ENCODE assay signal across 8 cellular contexts in the genomic region with DNA sequence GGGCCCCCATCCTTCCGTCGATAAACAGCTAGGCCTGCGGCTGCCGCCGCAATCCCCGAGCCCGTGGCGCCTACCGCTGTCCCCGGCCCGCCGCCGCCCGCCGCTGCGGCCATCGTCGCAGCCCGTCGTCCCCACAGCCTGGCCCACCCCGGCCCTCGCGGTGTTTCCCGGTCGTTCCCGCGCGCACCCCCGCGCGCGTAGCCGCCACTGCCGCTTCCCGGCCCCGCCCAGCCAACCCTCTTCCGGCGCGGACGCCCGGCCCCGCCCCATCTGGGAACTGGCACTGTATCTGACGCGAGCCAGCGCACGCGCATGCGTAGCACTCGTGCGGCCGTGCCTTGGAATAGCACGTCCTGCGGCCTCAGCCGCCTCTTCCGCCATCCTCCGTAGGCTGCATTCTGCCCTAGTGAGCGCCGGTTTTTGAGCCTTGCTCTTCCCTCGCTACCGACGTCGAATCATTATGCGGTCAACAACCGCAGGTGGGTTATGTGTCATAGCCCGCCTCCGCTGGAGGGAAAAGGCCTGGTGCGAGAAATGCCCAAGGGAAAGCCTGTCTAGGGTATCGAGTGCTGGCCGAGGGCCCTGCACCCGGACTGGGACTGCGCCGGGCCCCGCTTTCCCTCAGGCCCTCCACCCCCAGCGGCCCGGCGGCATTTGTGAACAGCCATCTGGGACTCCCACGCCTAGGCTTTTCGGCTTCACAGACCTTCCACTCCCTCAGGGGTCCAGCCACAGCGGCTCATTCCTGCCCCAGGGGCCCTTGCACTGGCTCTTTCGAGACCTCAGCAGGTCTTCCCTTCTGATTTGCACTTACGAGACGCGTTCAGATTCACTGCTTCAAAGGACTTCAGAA. TPM values are rescaled to one million over a fixed set of nuclear protein-coding genes. Genes with fewer than 3 reads are reported as not detected.
DNase-seq lines count a peak whose midpoint lies in the region; ATAC-seq, FAIRE-seq and TF ChIP-seq lines count a peak whose summit lies in the region.

A gene (minus strand): TSS at position 209 of the 853 bp plus-strand sequence. CDS start 96 bp downstream, at position 113.

- H3K36me3 ChIP-seq in OCI-LY3 (replicated peaks; ENCODE audit: low read depth, low read length), result peaks cover 8% of the 10 kb centered on the region

- H3K27me3 ChIP-seq in OCI-LY3 (ENCODE audit: low read depth, low read length) (no peaks in the 10 kb centered on the region), mononuclear cell (ENCODE audit: insufficient read depth, low read length) (no peaks in the 10 kb centered on the region)

- FAIRE-seq in D721Med (lab: Jason Lieb, UNC), result no peak

- H3K4me2 ChIP-seq in OCI-LY3 (ENCODE audit: low read length), result peak within 1 kb of the TSS; percentile 89

- DNase-seq in D721Med (ENCODE audit: insufficient read length, low spot score), result peak; percentile 74
- DNase-seq in HuH-7 (ENCODE audit: low spot score), result peak; percentile 96
- DNase-seq in activated T-cell treated with anti-CD3 and anti-CD28 coated beads for 1 hour (ENCODE audit: low read depth), result peak; percentile 97
- DNase-seq in epidermal melanocyte (ENCODE audit: insufficient read length, low spot score), result peak; percentile 93
- DNase-seq in stimulated activated CD8-positive, alpha-beta memory T cell treated with anti-CD3 and anti-CD28 coated beads, Interleukin-4, amount 100 ng/mL, for 1 hour (ENCODE audit: low read depth in 2 of 2, low spot score in 1 of 2), result peak; percentile 92 to 96

- H3K79me2 ChIP-seq in OCI-LY3 (ENCODE audit: low read length), result peaks cover 59% of the 10 kb centered on the region

- H3K9me3 ChIP-seq in OCI-LY3 (ENCODE audit: insufficient read depth, low read length) (no peaks in the 10 kb centered on the region), mononuclear cell (ENCODE audit: low read depth, low read length) (no peaks in the 10 kb centered on the region)

- peak within 1 kb of the TSS; percentile 97 for H3K9ac ChIP-seq in OCI-LY3 (ENCODE audit: low read length)

- peak within 1 kb of the TSS; percentile 58; the same call in 1 of the 2 replicates for H2AFZ ChIP-seq in OCI-LY3 (ENCODE audit: low read depth, low read length)

- peak; percentile 77 for ATAC-seq in GM21515 (IDR thresholded peaks at IDR 0.05; ENCODE audit: unreplicated experiment)

- H3K4me1 ChIP-seq in OCI-LY3 (ENCODE audit: low read length), result peaks cover 22% of the 10 kb centered on the region
- peaks cover 40% of the 10 kb centered on the region for H3K4me1 ChIP-seq in mononuclear cell (ENCODE audit: insufficient read depth, low read length)

- H3K4me3 ChIP-seq in OCI-LY3 (ENCODE audit: low read length) (peak within 1 kb of the TSS; percentile 92), mononuclear cell (ENCODE audit: low read length) (peak within 1 kb of the TSS; percentile 88)

- peaks cover 24% of the 10 kb centered on the region for H4K20me1 ChIP-seq in OCI-LY3 (ENCODE audit: insufficient read depth, low read length)

- TF ChIP-seq CTCF in D721Med (IDR thresholded peaks at IDR 0.05; ENCODE audit: insufficient read depth, missing control alignments) (no peak), OCI-LY3 (IDR thresholded peaks at IDR 0.05; ENCODE audit: low read depth, low read length) (no peak)

- H3K27ac ChIP-seq in OCI-LY3 (ENCODE audit: low read length), result peak within 1 kb of the TSS; percentile 83

RNA-seq across cellular contexts. Expression of the gene that starts here (rescaled TPM):
- total RNA-seq in mononuclear cell, result 57.0 TPM

Comparison
In these comparisons a context has a peak if more than half of its experiments do, and no peak if none do; other contexts are left out.
1. Peak in every context shown above with its lines: DNase-seq, ATAC-seq, H3K4me3 ChIP-seq and H3K27ac ChIP-seq.